ENCODE assay signal across 17 cellular contexts in genomic region chr16:1743376-1744337, GRCh38.
"Had no signal": no experiment of that assay in that cellular context is flagged by ENCODE, and none has a peak within 500 bp of the region (broad histone marks: within the 10 kb centered on the region; RNA-seq: fewer than 3 reads in every experiment).

No MANE protein-coding gene starts in this region.

- H2AFZ ChIP-seq: parathyroid adenoma had no signal

- H3K4me1 ChIP-seq: heart left ventricle, left lung, parathyroid adenoma, thyroid gland had no signal

- H3K9me3 Mint-ChIP-seq: brain, nephron progenitor cell had no signal

- H3K4me3 ChIP-seq: dorsolateral prefrontal cortex, esophagus squamous epithelium, heart left ventricle, left lung, thyroid gland had no signal

- H3K4me1 Mint-ChIP-seq: brain, nephron progenitor cell had no signal

- ATAC-seq: heart left ventricle, left lung had no signal

- H3K27me3 Mint-ChIP-seq: brain had no signal

- H3K27ac Mint-ChIP-seq: brain, nephron progenitor cell had no signal

- H3K4me3 Mint-ChIP-seq: brain, nephron progenitor cell had no signal

- H3K9me3 ChIP-seq: esophagus squamous epithelium, heart left ventricle, left lung, thyroid gland had no signal

- H3K9ac ChIP-seq: parathyroid adenoma had no signal

- H3K27me3 ChIP-seq: dorsolateral prefrontal cortex, esophagus squamous epithelium, heart left ventricle, left lung, thyroid gland had no signal

- H3K27ac ChIP-seq: esophagus squamous epithelium, heart left ventricle, left lung, parathyroid adenoma, thyroid gland had no signal

- DNase-seq: activated CD4-positive, alpha-beta T cell treated with anti-CD3 and anti-CD28 coated beads, Interleukin-2, amount 50 U/mL, for 4 hours; activated CD4-positive, CD25-positive, alpha-beta regulatory T cell; activated naive CD4-positive, alpha-beta T cell treated with anti-CD3 and anti-CD28 coated beads, Interleukin-2, amount 50 U/mL, for 16 hours; activated T-cell treated with anti-CD3 and anti-CD28 coated beads, Interleukin-2, amount 50 U/mL, for 1 hour; amniotic stem cell; dorsolateral prefrontal cortex; esophagus squamous epithelium; foreskin fibroblast; heart left ventricle; left lung; mesendoderm; nephron progenitor cell; stimulated activated CD4-positive, alpha-beta T cell treated with anti-CD3 and anti-CD28 coated beads, Interleukin-4, amount 100 ng/mL, for 4 hours; T-helper 2 cell; thyroid gland had no signal
